Comparison of ENCODE assay signal across 9 cellular contexts in genomic region chr13:99331881-99332293, GRCh38. TPM values are rescaled to one million over a fixed set of nuclear protein-coding genes. Genes with fewer than 3 reads are reported as not detected.
DNase-seq lines count a peak whose midpoint lies in the region; ATAC-seq and TF ChIP-seq lines count a peak whose summit lies in the region.
"Had no signal": no experiment of that assay in that cellular context is flagged by ENCODE, and none has a peak within 500 bp of the region (broad histone marks: within the 10 kb centered on the region; RNA-seq: fewer than 3 reads in every experiment).

No MANE protein-coding gene starts in this region.

- H3K4me3 Mint-ChIP-seq in activated CD8-positive, alpha-beta T cell treated with anti-CD3 and anti-CD28 coated beads for 36 hours = no peak overlapping the region
- H3K4me3 Mint-ChIP-seq in H9 = no peak overlapping the region

- TF ChIP-seq CTCF in GM12865 (IDR thresholded peaks at IDR 0.05; ENCODE audit: insufficient read depth, low read depth, low read length, missing control alignments) (no peak), H9 (conservative IDR thresholded peaks at IDR 0.05) (no peak)
- TF ChIP-seq CTCF in activated CD8-positive, alpha-beta T cell treated with anti-CD3 and anti-CD28 coated beads for 36 hours (IDR thresholded peaks at IDR 0.05) = no peak

- no peak overlapping the region for H4K5ac ChIP-seq in H9 (ENCODE audit: insufficient read length, low read depth, low read length)

- H3K4me1 Mint-ChIP-seq in activated CD8-positive, alpha-beta T cell treated with anti-CD3 and anti-CD28 coated beads for 36 hours (ENCODE audit: low read depth) = peaks cover 68% of the 10 kb centered on the region
- peaks cover 6 to 9% of the 10 kb centered on the region in 2 experiments for H3K4me1 Mint-ChIP-seq in H9

- DNase-seq in GM12865 (ENCODE audit: low read depth) (peak; percentile 81), SKM-1 (lab: John Stamatoyannopoulos, UW; ENCODE audit: unreplicated experiment) (no peak), H9 (no peak), NCI-H226 (no peak)
- peak; percentile 57 for DNase-seq in activated CD8-positive, alpha-beta T cell treated with anti-CD3 and anti-CD28 coated beads for 36 hours
- DNase-seq in stimulated activated naive CD4-positive, alpha-beta T cell treated with Interleukin-2 at 50 U/mL for 16 hours (lab: John Stamatoyannopoulos, UW) = no peak
- DNase-seq: spleen had no signal

- H3K27me3 ChIP-seq in H9 (ENCODE audit: insufficient read depth, low read length) = no peaks in the 10 kb centered on the region
- H3K27me3 ChIP-seq: spleen had no signal

- H2BK12ac ChIP-seq in H9 (ENCODE audit: insufficient read length, low read depth, low read length) = no peak overlapping the region

- H3K27ac ChIP-seq in H9 (ENCODE audit: insufficient read length, low read depth, low read length) = no peak overlapping the region

- H3T11ph ChIP-seq in H9 (ENCODE audit: low read length) = no peak overlapping the region

- no peaks in the 10 kb centered on the region for H3K79me1 ChIP-seq in H9 (ENCODE audit: insufficient read depth, low read depth, low read length, poor library complexity, severe bottlenecking)

- H3K4ac ChIP-seq in H9 (ENCODE audit: low read depth, low read length) = no peak overlapping the region

- H3K27ac Mint-ChIP-seq in activated CD8-positive, alpha-beta T cell treated with anti-CD3 and anti-CD28 coated beads for 36 hours = peak overlapping the region; percentile 60
- H3K27ac Mint-ChIP-seq in H9 = no peak overlapping the region; a peak in 1 of 7 replicates

- intact Hi-C loops in activated CD8-positive, alpha-beta T cell treated with anti-CD3 and anti-CD28 coated beads for 36 hours (cut with micrococcal nuclease) = no loop called here

- H3K9ac ChIP-seq in H9 (ENCODE audit: extremely low read depth, insufficient read length, low read length) = no peak overlapping the region

- no peak overlapping the region for H3K14ac ChIP-seq in H9 (ENCODE audit: insufficient read depth, low read length)

- no peak overlapping the region for H2BK5ac ChIP-seq in H9 (ENCODE audit: insufficient read length, low read length)

- H4K20me1 ChIP-seq in H9 (ENCODE audit: control insufficient read depth, insufficient read depth, insufficient read length) = no peaks in the 10 kb centered on the region

- no peak overlapping the region for H3K4me2 ChIP-seq in H9 (ENCODE audit: insufficient read depth, insufficient read length, low read length)

- H2BK120ac ChIP-seq in H9 (ENCODE audit: low read depth, low read length, poor library complexity, severe bottlenecking) = no peak overlapping the region

- CTCF ChIA-PET in activated CD8-positive, alpha-beta T cell treated with anti-CD3 and anti-CD28 coated beads for 36 hours (lab: Charles Lee) = interaction anchor here (1.1 to 4.0 kb wide), 5 partner anchors 22 to 155 kb away, joined by 3 to 20 read pairs (median 3); no protein-coding TSS in a partner anchor

- H2AFZ ChIP-seq in H9 (ENCODE audit: low read length) = no peak overlapping the region

- no peaks in the 10 kb centered on the region for H3K9me3 ChIP-seq in H9 (ENCODE audit: control insufficient read depth, low read depth, low read length)
- H3K9me3 ChIP-seq: spleen had no signal

- H3K79me2 ChIP-seq in H9 (ENCODE audit: insufficient read depth, low read length) = no peaks in the 10 kb centered on the region

- H4K8ac ChIP-seq in H9 (replicated peaks; ENCODE audit: insufficient read length, low read depth, low read length) = no peak overlapping the region

- no peaks in the 10 kb centered on the region for H3K27me3 Mint-ChIP-seq in activated CD8-positive, alpha-beta T cell treated with anti-CD3 and anti-CD28 coated beads for 36 hours
- H3K27me3 Mint-ChIP-seq in H9 (ENCODE audit: low read depth) = no peaks in the 10 kb centered on the region

- peaks cover 55% of the 10 kb centered on the region for H3K36me3 Mint-ChIP-seq in activated CD8-positive, alpha-beta T cell treated with anti-CD3 and anti-CD28 coated beads for 36 hours (ENCODE audit: low read depth)
- peaks cover 0 to 11% (median 5%) of the 10 kb centered on the region in 3 experiments; a peak in 4 of 7 replicates for H3K36me3 Mint-ChIP-seq in H9 (ENCODE audit: insufficient read depth in 1 of 3, low read depth in 3 of 3)

- no peak overlapping the region for H3K18ac ChIP-seq in H9 (ENCODE audit: insufficient read length, low read depth, low read length)

- H2BK15ac ChIP-seq in H9 (ENCODE audit: low read depth, low read length) = no peak overlapping the region

- H2AK5ac ChIP-seq in H9 (ENCODE audit: insufficient read length, low read length) = no peak overlapping the region

- H4K91ac ChIP-seq in H9 (ENCODE audit: insufficient read length, low read depth, low read length) = no peak overlapping the region

- peaks cover 1% of the 10 kb centered on the region; the same call in 1 of the 2 replicates for H3K4me1 ChIP-seq in H9 (ENCODE audit: insufficient read depth, low read length)

- ATAC-seq in GM19455 (IDR thresholded peaks at IDR 0.05; ENCODE audit: unreplicated experiment) = peak; percentile 94
- peak; percentile 92 for ATAC-seq in HG03066 (IDR thresholded peaks at IDR 0.05; ENCODE audit: low read depth, unreplicated experiment)
- peak; percentile 80 for ATAC-seq in activated CD8-positive, alpha-beta T cell treated with anti-CD3 and anti-CD28 coated beads for 36 hours

- peaks cover 7% of the 10 kb centered on the region for H3K9me3 Mint-ChIP-seq in activated CD8-positive, alpha-beta T cell treated with anti-CD3 and anti-CD28 coated beads for 36 hours
- H3K9me3 Mint-ChIP-seq in H9 = no peaks in the 10 kb centered on the region

- no peak overlapping the region for H2BK20ac ChIP-seq in H9 (ENCODE audit: low read depth, low read length, poor library complexity, severe bottlenecking)

- H3K23me2 ChIP-seq in H9 (ENCODE audit: insufficient read length, low read depth, low read length, poor library complexity, severe bottlenecking) = no peaks in the 10 kb centered on the region

- no peak overlapping the region for H3K23ac ChIP-seq in H9 (ENCODE audit: insufficient read length, low read depth, low read length)

- POLR2A ChIA-PET in activated CD8-positive, alpha-beta T cell treated with anti-CD3 and anti-CD28 coated beads for 36 hours (lab: Charles Lee) = interaction anchor here (1.4 to 2.1 kb wide), 2 partner anchors 22 to 26 kb away, joined by 3 to 5 read pairs; no protein-coding TSS in a partner anchor

- H3K56ac ChIP-seq in H9 (ENCODE audit: insufficient read length, low read depth, low read length) = no peak overlapping the region

- no CpG with 5 or more reads among the region's 5 CpGs for WGBS in H9 (ENCODE audit: extremely low coverage, insufficient read length, low lambda C conversion rate)

- H3K4me3 ChIP-seq in GM12865 (ENCODE audit: low read depth, low read length) = no peak overlapping the region
- H3K4me3 ChIP-seq: spleen had no signal

RNA-seq across cellular contexts. Expression of gene GPR183, which starts 24.7 kb away (rescaled TPM):
- total RNA-seq in activated CD8-positive, alpha-beta T cell treated with anti-CD3 and anti-CD28 coated beads for 36 hours = 10 to 100 TPM in 1 of 2 experiments, 1 to 10 TPM in 1; 8.6 to 10.0 TPM
- total RNA-seq in H9 (2021) = not detected in 2 replicates

Comparison
In these comparisons a context has a peak if more than half of its experiments do, and no peak if none do; other contexts are left out.
1. DNase-seq: peak in GM12865 (single experiment) and activated CD8-positive, alpha-beta T cell treated with anti-CD3 and anti-CD28 coated beads for 36 hours (single experiment); none in SKM-1 (single experiment), stimulated activated naive CD4-positive, alpha-beta T cell treated with Interleukin-2 at 50 U/mL for 16 hours (single experiment), H9 (single experiment) and NCI-H226 (single experiment).
2. Peak in every context shown above with its lines, with median percentiles within 50 percentile points of each other: ATAC-seq.